23 cellular contexts compared by ENCODE assay signal in the genomic region with DNA sequence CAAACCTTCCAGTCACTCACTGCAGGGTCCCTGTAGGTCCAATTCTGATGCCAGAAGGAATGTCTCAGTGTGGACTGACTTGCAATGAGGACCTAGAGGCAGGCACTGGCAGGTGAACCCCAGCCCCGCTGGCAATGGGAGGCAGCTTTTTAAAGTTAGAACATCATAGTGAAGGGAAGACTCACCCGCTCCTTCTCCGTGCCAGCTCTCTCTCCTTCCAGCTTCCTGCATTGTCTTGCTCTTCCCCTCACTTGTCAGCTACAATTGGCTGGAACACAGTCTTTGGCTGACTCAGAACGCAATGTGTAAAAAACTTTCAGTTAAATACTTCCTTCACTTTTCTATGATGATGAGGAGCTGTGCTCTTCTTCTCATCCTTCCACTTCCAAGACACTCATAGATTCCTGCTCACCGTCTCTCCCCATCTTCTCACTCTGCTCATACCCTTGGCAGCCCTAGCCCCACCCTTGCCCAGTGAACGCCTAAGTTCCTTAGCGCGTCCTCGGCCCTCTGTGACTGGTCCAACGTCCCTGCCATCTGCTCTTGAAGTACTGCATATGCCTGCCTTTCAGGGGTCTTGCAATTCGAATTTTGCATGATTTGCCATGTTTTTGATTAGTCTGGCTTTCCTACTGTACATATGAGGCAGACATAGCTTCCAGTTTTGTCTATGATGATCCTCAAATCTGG.
DNase-seq lines count a peak whose midpoint lies in the region; ATAC-seq and TF ChIP-seq lines count a peak whose summit lies in the region.
"Had no signal": no experiment of that assay in that cellular context is flagged by ENCODE, and none has a peak within 500 bp of the region (broad histone marks: within the 10 kb centered on the region; RNA-seq: fewer than 3 reads in every experiment).

No MANE protein-coding gene starts in this region.

- no peaks in the 10 kb centered on the region for H3K27me3 Mint-ChIP-seq in activated T-helper 17 cell treated with anti-CD3 and anti-CD28 coated beads, Interleukin-2, amount 50 U/mL, for 72 hours
- H3K27me3 Mint-ChIP-seq: B cell had no signal

- no peaks in the 10 kb centered on the region for H3K4me1 Mint-ChIP-seq in activated T-helper 17 cell treated with anti-CD3 and anti-CD28 coated beads, Interleukin-2, amount 50 U/mL, for 72 hours
- H3K4me1 Mint-ChIP-seq: B cell had no signal

- DNase-seq in GM03348 (ENCODE audit: low spot score) (peak; percentile 64), adipocyte (ENCODE audit: low read depth) (no peak), fibroblast of mammary gland (ENCODE audit: low read depth) (peak; percentile 66), occipital lobe (lab: John Stamatoyannopoulos, UW) (peak; percentile 3), NCI-H1694 (lab: John Stamatoyannopoulos, UW) (no peak), NCI-H2227 treated with DMSO at 0.1 percent for 48 hours (lab: John Stamatoyannopoulos, UW) (no peak), mucosa of gallbladder (ENCODE audit: low spot score) (no peak)
- DNase-seq: GDM1, H7, HFFc6, KBM-7, MV-4-11, NCI-H187, NCI-H2107, NCI-H510A treated with DMSO at 0.1 percent for 48 hours, NCI-H774, PC-3, RPMI8226, SHP77 treated with DMSO at 0.1 percent for 48 hours, SK-N-SH had no signal

- H3K36me3 Mint-ChIP-seq in activated T-helper 17 cell treated with anti-CD3 and anti-CD28 coated beads, Interleukin-2, amount 50 U/mL, for 72 hours (ENCODE audit: low read depth): no peaks in the 10 kb centered on the region

- H3K27ac Mint-ChIP-seq in activated T-helper 17 cell treated with anti-CD3 and anti-CD28 coated beads, Interleukin-2, amount 50 U/mL, for 72 hours: no peak overlapping the region
- H3K27ac Mint-ChIP-seq: B cell, HFFc6 had no signal

- no peak for TF ChIP-seq CTCF in fibroblast of mammary gland (conservative IDR thresholded peaks at IDR 0.05; ENCODE audit: control insufficient read depth, insufficient read depth, low read depth, low read length)

- H3K27me3 ChIP-seq in adipocyte (replicated peaks; ENCODE audit: control insufficient read depth, insufficient read depth, low read length): no peaks in the 10 kb centered on the region

- H3K36me3 ChIP-seq in adipocyte (ENCODE audit: control insufficient read depth, insufficient read depth, low read length, severe bottlenecking): no peaks in the 10 kb centered on the region

- no peak overlapping the region for H3K9ac ChIP-seq in adipocyte (ENCODE audit: low read length)
- H3K9ac ChIP-seq: SK-N-SH had no signal

- no peak overlapping the region for H3K4me3 Mint-ChIP-seq in activated T-helper 17 cell treated with anti-CD3 and anti-CD28 coated beads, Interleukin-2, amount 50 U/mL, for 72 hours
- H3K4me3 Mint-ChIP-seq: B cell, HFFc6 had no signal

- H3K9me3 ChIP-seq in adipocyte (ENCODE audit: control insufficient read depth, low read length): no peaks in the 10 kb centered on the region
- H3K9me3 ChIP-seq: SK-N-SH had no signal

- peak overlapping the region; percentile 21 for H3K4me3 ChIP-seq in adipocyte (ENCODE audit: low read length)
- H3K4me3 ChIP-seq in fibroblast of mammary gland (ENCODE audit: control insufficient read depth, low read depth, low read length): peak overlapping the region; percentile 3
- H3K4me3 ChIP-seq: GM12878 had no signal

- no peak for ATAC-seq in activated T-helper 17 cell treated with anti-CD3 and anti-CD28 coated beads, Interleukin-2, amount 50 U/mL, for 72 hours (replicated peaks)
- ATAC-seq: GM12878, PC-3 had no signal

- no peaks in the 10 kb centered on the region for H3K9me3 Mint-ChIP-seq in activated T-helper 17 cell treated with anti-CD3 and anti-CD28 coated beads, Interleukin-2, amount 50 U/mL, for 72 hours

- H3K4me1 ChIP-seq in adipocyte (ENCODE audit: control insufficient read depth, insufficient read depth, low read length): peaks cover 16% of the 10 kb centered on the region

Comparison
In these comparisons a context has a peak if more than half of its experiments do, and no peak if none do; other contexts are left out.
1. DNase-seq: peak in GM03348 (single experiment), fibroblast of mammary gland (single experiment) and occipital lobe (single experiment); none in adipocyte (single experiment), NCI-H1694 (single experiment), NCI-H2227 treated with DMSO at 0.1 percent for 48 hours (single experiment) and mucosa of gallbladder (single experiment).